In genomic region chr16:87383522-87384161, GRCh38 we compare ENCODE assay signal across 8 cellular contexts. TPM values are rescaled to one million over a fixed set of nuclear protein-coding genes. Genes with fewer than 3 reads are reported as not detected.
DNase-seq lines count a peak whose midpoint lies in the region; ATAC-seq, FAIRE-seq and TF ChIP-seq lines count a peak whose summit lies in the region.

Gene FBXO31, minus strand, starts transcription at chr16:87383776. Its CDS starts 32 bp downstream, at chr16:87383744.

- peak; percentile 57 for TF ChIP-seq POLR2A in endothelial cell of umbilical vein (IDR thresholded peaks at IDR 0.05; ENCODE audit: low read depth, low read length)

- POLR2A ChIA-PET in CD4-positive, alpha-beta memory T cell (lab: Charles Lee; ENCODE audit: partially characterized antibody), result interaction anchor here (0.6 to 3.6 kb wide), 22 partner anchors 10 to 567 kb away, joined by 3 to 105 read pairs (median 4); partner anchors contain the start of genes BANP, C16orf95, KLHDC4 and MAP1LC3B
- POLR2A ChIA-PET in endothelial cell of umbilical vein (lab: Charles Lee), result interaction anchor here (0.8 to 1.6 kb wide), 2 partner anchors 24 to 66 kb away, joined by 4 to 6 read pairs; partner anchors contain the start of gene C16orf95

- H3K36me3 ChIP-seq in CD4-positive, alpha-beta memory T cell (ENCODE audit: insufficient read depth, low read length), result no peaks in the 10 kb centered on the region
- H3K36me3 ChIP-seq in NT2/D1 (ENCODE audit: insufficient read depth, insufficient read length, low read length) (peaks cover 8% of the 10 kb centered on the region), endothelial cell of umbilical vein (ENCODE audit: control insufficient read depth in 2 of 2, extremely low read depth in 1 of 2, insufficient read depth in 2 of 2, low read length in 2 of 2) (no peaks in the 10 kb centered on the region)

- CTCF ChIA-PET in CD4-positive, alpha-beta memory T cell (lab: Charles Lee; ENCODE audit: partially characterized antibody), result interaction anchor here (0.6 to 2.9 kb wide), 7 partner anchors 10 to 76 kb away, joined by 3 to 42 read pairs (median 5); partner anchors contain the start of gene C16orf95
- CTCF ChIA-PET in endothelial cell of umbilical vein (lab: Charles Lee), result interaction anchor here (0.6 to 3.9 kb wide), 10 partner anchors 9 to 819 kb away, joined by 3 to 21 read pairs (median 5); partner anchors contain the start of gene C16orf95

- peaks cover 4 to 14% of the 10 kb centered on the region in 2 donors for H3K36me3 Mint-ChIP-seq in CD4-positive, alpha-beta memory T cell

- TF ChIP-seq CTCF in endothelial cell of umbilical vein (IDR thresholded peaks at IDR 0.05; ENCODE audit: extremely low read depth in 1 of 2, insufficient read depth in 1 of 2, low read depth in 1 of 2, low read length in 2 of 2), result no peak

- H3K27me3 Mint-ChIP-seq in CD4-positive, alpha-beta memory T cell, result peaks cover 0 to 3% of the 10 kb centered on the region in 2 donors

- peak; percentile 68 for FAIRE-seq in endothelial cell of umbilical vein (lab: Jason Lieb, UNC)

- peaks cover 2% of the 10 kb centered on the region for H4K20me1 ChIP-seq in endothelial cell of umbilical vein (replicated peaks; ENCODE audit: control insufficient read depth, extremely low read depth, insufficient read depth, low read length)

- no peaks in the 10 kb centered on the region for H3K9me1 ChIP-seq in endothelial cell of umbilical vein (replicated peaks; ENCODE audit: control insufficient read depth, extremely low read depth, insufficient read depth, low read length)

- no peaks in the 10 kb centered on the region for H3K27me3 ChIP-seq in CD4-positive, alpha-beta memory T cell (ENCODE audit: insufficient read depth, low read length)
- H3K27me3 ChIP-seq in NT2/D1 (ENCODE audit: insufficient read depth, insufficient read length) (no peaks in the 10 kb centered on the region), endothelial cell of umbilical vein (ENCODE audit: control insufficient read depth in 2 of 2, insufficient read depth in 2 of 2, low read length in 2 of 2) (no peaks in the 10 kb centered on the region)

- ATAC-seq in GM19438 (IDR thresholded peaks at IDR 0.05; ENCODE audit: low read depth, unreplicated experiment), result peak; percentile 43
- ATAC-seq in HG03575 (IDR thresholded peaks at IDR 0.05; ENCODE audit: extremely low read depth, insufficient number of reproducible peaks, low FRiP score, unreplicated experiment), result peak; percentile 23

- H3K27ac ChIP-seq in CD4-positive, alpha-beta memory T cell (ENCODE audit: low read depth, low read length), result peak within 1 kb of the TSS; percentile 63
- H3K27ac ChIP-seq in endothelial cell of umbilical vein (ENCODE audit: insufficient read depth, low read depth, low read length), result peak within 1 kb of the TSS; percentile 39

- peak within 1 kb of the TSS; percentile 52 to 78 for H3K4me3 ChIP-seq in CD4-positive, alpha-beta memory T cell (ENCODE audit: low read length in 2 of 2)
- H3K4me3 ChIP-seq in NT2/D1 (ENCODE audit: insufficient read length, low read depth) (peak within 1 kb of the TSS; percentile 77), endothelial cell of umbilical vein (replicated peaks in 1 of 3; ENCODE audit: insufficient read depth in 1 of 3, low read depth in 1 of 3, low read length in 3 of 3) (peak within 1 kb of the TSS; percentile 54 to 77 (median 68))

- peak within 1 kb of the TSS; percentile 91 for H3K4me2 ChIP-seq in endothelial cell of umbilical vein (ENCODE audit: insufficient read depth, low read length)

- intact Hi-C loops in CD4-positive, alpha-beta memory T cell (cut with micrococcal nuclease), result loop anchor here (1.0 to 5.0 kb wide), 3 partner anchors 9 to 66 kb away; partner anchors contain the start of genes C16orf95 and MAP1LC3B
- intact Hi-C loops in endothelial cell of umbilical vein (cut with micrococcal nuclease), result loop anchor here (1.0 to 10.0 kb wide), 6 partner anchors 8 to 719 kb away; partner anchors contain the start of genes C16orf95 and MAP1LC3B

- peaks cover 65% of the 10 kb centered on the region for H3K4me1 ChIP-seq in CD4-positive, alpha-beta memory T cell (ENCODE audit: insufficient read depth, low read length)
- peaks cover 3% of the 10 kb centered on the region for H3K4me1 ChIP-seq in NT2/D1 (ENCODE audit: insufficient read depth, insufficient read length)
- peaks cover 20% of the 10 kb centered on the region for H3K4me1 ChIP-seq in endothelial cell of umbilical vein (ENCODE audit: control insufficient read depth, extremely low read depth, insufficient read depth, low read length)

- DNase-seq in CD4-positive, alpha-beta memory T cell, result peak; percentile 89 to 95 (median 89)
- peak; percentile 93 for DNase-seq in NT2/D1 (ENCODE audit: low read depth, low spot score)
- peak; percentile 91 for DNase-seq in activated CD8-positive, alpha-beta memory T cell treated with anti-CD3 and anti-CD28 coated beads, Interleukin-2, amount 50 U/mL, for 4 hours
- DNase-seq in endothelial cell of umbilical vein (ENCODE audit: low read depth, low spot score), result peak; percentile 89
- peak; percentile 76 for DNase-seq in middle frontal gyrus (ENCODE audit: extremely low spot score, low spot score)
- DNase-seq in stimulated activated CD8-positive, alpha-beta memory T cell treated with anti-CD3 and anti-CD28 coated beads, Interleukin-2, amount 100 ng/mL, for 48 hours (ENCODE audit: low read depth in 2 of 2), result peak; percentile 85 to 88

- dilution Hi-C loops in endothelial cell of umbilical vein (cut with MboI; ENCODE audit: extremely low pct_ligation_motif_present, low sequenced_read_pairs), result no loop called here

- H3K9ac ChIP-seq in NT2/D1 (ENCODE audit: insufficient read length, low read depth), result peak within 1 kb of the TSS; percentile 89
- H3K9ac ChIP-seq in endothelial cell of umbilical vein (replicated peaks; ENCODE audit: extremely low read depth, insufficient read depth, low read length), result peak within 1 kb of the TSS; percentile 71

- peak within 1 kb of the TSS; percentile 93 to 100 (median 96) for H3K27ac Mint-ChIP-seq in CD4-positive, alpha-beta memory T cell

- H2AFZ ChIP-seq in endothelial cell of umbilical vein (ENCODE audit: low read depth, low read length), result peak within 1 kb of the TSS; percentile 76

- peaks cover 0 to 5% (median 0%) of the 10 kb centered on the region in 8 donors for H3K9me3 Mint-ChIP-seq in CD4-positive, alpha-beta memory T cell

- H3K9me3 ChIP-seq in CD4-positive, alpha-beta memory T cell (ENCODE audit: control insufficient read depth in 1 of 2, low read length in 2 of 2), result no peaks in the 10 kb centered on the region
- H3K9me3 ChIP-seq in NT2/D1 (ENCODE audit: insufficient read depth, low read length) (peaks cover 7% of the 10 kb centered on the region), endothelial cell of umbilical vein (replicated peaks; ENCODE audit: control insufficient read depth, insufficient read depth, low read length) (no peaks in the 10 kb centered on the region)

- peak within 1 kb of the TSS; percentile 91 to 98 (median 93) for H3K4me3 Mint-ChIP-seq in CD4-positive, alpha-beta memory T cell

- H3K79me2 ChIP-seq in endothelial cell of umbilical vein (ENCODE audit: control insufficient read depth, insufficient read depth, low read length), result peaks cover 36% of the 10 kb centered on the region

- H3K4me1 Mint-ChIP-seq in CD4-positive, alpha-beta memory T cell, result peaks cover 40 to 72% (median 56%) of the 10 kb centered on the region in 4 donors

- BruUV-seq in endothelial cell of umbilical vein (replicated peaks; lab: Mats Ljungman, UMichigan), result no TSS peak

TF ChIP-seq in endothelial cell of umbilical vein, 7 proteins besides CTCF, POLR2A, EP300 and RAD21:
- TF ChIP-seq FOS (IDR thresholded peaks at IDR 0.05; ENCODE audit: borderline replicate concordance, insufficient read depth, low read length) (no peak), POLR2AphosphoS5 (IDR thresholded peaks at IDR 0.05; ENCODE audit: insufficient read depth, low read depth, low read length) (peak; percentile 91), MAX (IDR thresholded peaks at IDR 0.05; ENCODE audit: insufficient read depth, insufficient read length) (peak; percentile 2), JUN (IDR thresholded peaks at IDR 0.05; ENCODE audit: borderline replicate concordance, insufficient read depth, insufficient read length, low read depth) (no peak), MYC (IDR thresholded peaks at IDR 0.05; ENCODE audit: low read depth, low read length) (peak; percentile 80), GATA2 (IDR thresholded peaks at IDR 0.05; ENCODE audit: insufficient read depth, insufficient read length, low read depth, low read length) (no peak), EZH2 (IDR thresholded peaks at IDR 0.05; ENCODE audit: borderline replicate concordance, low read depth, low read length, severe bottlenecking) (no peak)

RNA-seq across cellular contexts. Expression of gene FBXO31, which starts in this region (rescaled TPM):
- total RNA-seq in CD4-positive, alpha-beta memory T cell, result 10 to 100 TPM; 44.2 to 44.6 TPM
- polyA plus RNA-seq in CD4-positive, alpha-beta memory T cell, result 10 to 100 TPM; 22.9 to 24.8 TPM
- total RNA-seq in endothelial cell of umbilical vein, result 28.7 and 31.8 TPM in 2 replicates
- polyA plus RNA-seq in endothelial cell of umbilical vein, result 17.1 and 19.1 TPM in 2 replicates
- polyA plus RNA-seq in endothelial cell of umbilical vein (2011; cell fraction: cytosol; rRNA removed), result 7.9 and 9.7 TPM in 2 replicates
- polyA plus RNA-seq in endothelial cell of umbilical vein (2011; cell fraction: nucleus; rRNA removed), result 53.6 and 60.9 TPM in 2 replicates
- polyA plus RNA-seq in endothelial cell of umbilical vein (2012), result 13.5 and 18.7 TPM in 2 replicates
- 21.7 and 24.5 TPM in 2 replicates for polyA minus RNA-seq in endothelial cell of umbilical vein
- polyA minus RNA-seq in endothelial cell of umbilical vein (2011; cell fraction: cytosol; rRNA and poly(A)+ RNA removed), result 15.0 TPM
- polyA minus RNA-seq in endothelial cell of umbilical vein (2011; cell fraction: nucleus; rRNA and poly(A)+ RNA removed), result 19.8 and 25.0 TPM in 2 replicates

Comparison
In these comparisons a context has a peak if more than half of its experiments do, and no peak if none do; other contexts are left out.
1. Peak in every context shown above with its lines: DNase-seq, ATAC-seq, H3K4me3 ChIP-seq and H3K27ac ChIP-seq.